Comparison of ENCODE assay signal across 28 cellular contexts in genomic region chr1:225360119-225360518, GRCh38.
"Had no signal": no experiment of that assay in that cellular context is flagged by ENCODE, and none has a peak within 500 bp of the region (broad histone marks: within the 10 kb centered on the region; RNA-seq: fewer than 3 reads in every experiment).

No MANE protein-coding gene starts in this region.

- H3K9me3 ChIP-seq: colonic mucosa, esophagus muscularis mucosa, esophagus squamous epithelium, gastrocnemius medialis, gastroesophageal sphincter, heart left ventricle, heart right ventricle had no signal

- H3K27me3 ChIP-seq: colonic mucosa, esophagus muscularis mucosa, foreskin keratinocyte, gastrocnemius medialis, gastroesophageal sphincter had no signal

- DNase-seq: colonic mucosa; cortex of kidney; dermis blood vessel endothelial cell; dorsolateral prefrontal cortex; effector CD4-positive, alpha-beta T cell; effector CD8-positive, alpha-beta T cell; effector memory CD4-positive, alpha-beta T cell; effector memory CD8-positive, alpha-beta T cell; endodermal cell; erythroblast; esophagus squamous epithelium; foreskin fibroblast; foreskin keratinocyte; foreskin melanocyte; gastrocnemius medialis; glutamatergic neuron; head of caudate nucleus; heart left ventricle; heart right ventricle had no signal

- FAIRE-seq: colon, endometrium, endothelial cell of umbilical vein, frontal cortex had no signal

- ATAC-seq: effector memory CD8-positive, alpha-beta T cell; esophagus mucosa; foreskin keratinocyte; gastrocnemius medialis; gastroesophageal sphincter; heart left ventricle; heart right ventricle had no signal

- H3K27ac ChIP-seq: colonic mucosa, coronary artery, dorsolateral prefrontal cortex, epithelial cell of prostate, esophagus muscularis mucosa, esophagus squamous epithelium, foreskin keratinocyte, gastrocnemius medialis, gastroesophageal sphincter, heart left ventricle, heart right ventricle had no signal

- H3K4me3 ChIP-seq: colonic mucosa, coronary artery, dorsolateral prefrontal cortex, esophagus muscularis mucosa, esophagus squamous epithelium, gastrocnemius medialis, gastroesophageal sphincter, heart left ventricle, heart right ventricle had no signal

- H3K36me3 ChIP-seq: colonic mucosa, esophagus muscularis mucosa, esophagus squamous epithelium, gastrocnemius medialis, gastroesophageal sphincter, heart left ventricle, heart right ventricle had no signal

- H3K4me1 ChIP-seq: colonic mucosa, esophagus muscularis mucosa, esophagus squamous epithelium, gastrocnemius medialis, gastroesophageal sphincter, heart left ventricle, heart right ventricle had no signal
